8 cellular contexts compared by ENCODE assay signal in genomic region chr5:14581333-14581890, GRCh38. TPM values are rescaled to one million over a fixed set of nuclear protein-coding genes. Genes with fewer than 3 reads are reported as not detected.
A peak's percentile ranks its signal among the peaks of the same experiment; 100 is the strongest.
DNase-seq lines count a peak whose midpoint lies in the region; ATAC-seq and TF ChIP-seq lines count a peak whose summit lies in the region.

Gene OTULINL (plus strand): TSS chr5:14581792. CDS start chr5:14581895, 103 bp downstream.

- no peak within 1 kb of the TSS for H3K14ac ChIP-seq in IMR-90 (replicated peaks; ENCODE audit: low read depth, low read length)

- no peak within 1 kb of the TSS for H3K27ac ChIP-seq in IMR-90 (ENCODE audit: insufficient read depth, low read length)
- peak within 1 kb of the TSS; percentile 83 to 96 (median 88) for H3K27ac ChIP-seq in Peyer's patch

- H3K4me3 Mint-ChIP-seq in naive thymus-derived CD8-positive, alpha-beta T cell, result peak within 1 kb of the TSS; percentile 86 to 95 (median 89)

- peak within 1 kb of the TSS; percentile 69 for H2AK9ac ChIP-seq in IMR-90 (replicated peaks; ENCODE audit: low read depth, low read length, poor library complexity)

- H3K18ac ChIP-seq in IMR-90 (ENCODE audit: low read depth, low read length), result no peak within 1 kb of the TSS

- H3K27me3 ChIP-seq in IMR-90 (ENCODE audit: control insufficient read depth, insufficient read depth, low read length) (peaks cover 64% of the 10 kb centered on the region), Peyer's patch (no peaks in the 10 kb centered on the region)

- intact Hi-C loops in IMR-90 (cut with micrococcal nuclease), result no loop called here

- TF ChIP-seq RAD21 in IMR-90 (IDR thresholded peaks at IDR 0.05; ENCODE audit: low read length), result no peak

- no peak within 1 kb of the TSS for H3K23ac ChIP-seq in IMR-90 (ENCODE audit: low read depth, low read length)

- peak within 1 kb of the TSS; percentile 83 to 97 (median 94) for H3K27ac Mint-ChIP-seq in naive thymus-derived CD8-positive, alpha-beta T cell

- no peaks in the 10 kb centered on the region for H3K79me1 ChIP-seq in IMR-90 (ENCODE audit: low read depth in 1 of 2, low read length in 2 of 2)

- no peak within 1 kb of the TSS for H3K4ac ChIP-seq in IMR-90 (ENCODE audit: low read depth, low read length)

- H3K4me1 ChIP-seq in IMR-90 (ENCODE audit: control insufficient read depth, insufficient read depth, low read length) (no peaks in the 10 kb centered on the region), Peyer's patch (peaks cover 0 to 37% (median 7%) of the 10 kb centered on the region in 4 donors)

- DNase-seq in DMS114 treated with DMSO at 0.1 percent for 48 hours (lab: John Stamatoyannopoulos, UW; ENCODE audit: unreplicated experiment) (peak; percentile 31), IMR-90 (peak; percentile 47), Peyer's patch (peak; percentile 84 to 95 (median 94)), fibroblast of gingiva (ENCODE audit: low read depth) (peak; percentile 65)
- peak; percentile 91 to 92 for DNase-seq in activated T-cell treated with anti-CD3 and anti-CD28 coated beads, Interleukin-2, amount 50 U/mL, for 48 hours
- peak; percentile 81 to 94 (median 88) for DNase-seq in naive thymus-derived CD8-positive, alpha-beta T cell
- peak; percentile 70 to 90 (median 86) for DNase-seq in stimulated activated naive CD4-positive, alpha-beta T cell (lab: John Stamatoyannopoulos, UW)

- no peaks in the 10 kb centered on the region for H4K20me1 ChIP-seq in IMR-90 (ENCODE audit: insufficient read depth, low read length)

- H3K36me3 Mint-ChIP-seq in naive thymus-derived CD8-positive, alpha-beta T cell, result peaks cover 0 to 5% (median 0%) of the 10 kb centered on the region in 3 donors

- no peak for TF ChIP-seq POLR2A in IMR-90 (IDR thresholded peaks at IDR 0.05; ENCODE audit: low read depth, low read length)
- TF ChIP-seq POLR2A in Peyer's patch (IDR thresholded peaks at IDR 0.05), result peak in 1 of 2 donors; percentile 24

- CTCF ChIA-PET in IMR-90 (lab: Yijun Ruan, JAX), result no interaction called here

- no peaks in the 10 kb centered on the region for H3K9me3 Mint-ChIP-seq in naive thymus-derived CD8-positive, alpha-beta T cell

- H3K36me3 ChIP-seq in IMR-90 (ENCODE audit: control insufficient read depth, insufficient read depth, low read length) (no peaks in the 10 kb centered on the region), Peyer's patch (no peaks in the 10 kb centered on the region)

- no peaks in the 10 kb centered on the region for H3K9me1 ChIP-seq in IMR-90 (ENCODE audit: insufficient read depth, low read length)

- H3K4me1 Mint-ChIP-seq in naive thymus-derived CD8-positive, alpha-beta T cell, result peaks cover 20 to 46% (median 42%) of the 10 kb centered on the region in 4 donors

- no peak within 1 kb of the TSS for H2AK5ac ChIP-seq in IMR-90 (ENCODE audit: low read depth, low read length)

- in situ Hi-C loops in IMR-90 (cut with MboI; ENCODE audit: low sequenced_read_pairs), result no loop called here

- dilution Hi-C loops in IMR-90 (cut with HindIII; ENCODE audit: low sequenced_read_pairs, unreplicated experiment), result no loop called here

- H3K27me3 Mint-ChIP-seq in naive thymus-derived CD8-positive, alpha-beta T cell, result peaks cover 0 to 10% (median 0%) of the 10 kb centered on the region in 5 donors

- ATAC-seq in GM21619 (IDR thresholded peaks at IDR 0.05; ENCODE audit: unreplicated experiment) (peak; percentile 97), IMR-90 (ENCODE audit: low read depth) (peak; percentile 100)
- ATAC-seq in naive thymus-derived CD8-positive, alpha-beta T cell, result peak; percentile 84 to 86

- H3K4me3 ChIP-seq in IMR-90 (ENCODE audit: insufficient read depth, low read depth, low read length) (peak within 1 kb of the TSS; percentile 63), Peyer's patch (peak within 1 kb of the TSS; percentile 72 to 99 (median 88))

- H3K9me3 ChIP-seq in IMR-90 (ENCODE audit: control insufficient read depth, insufficient read depth, low read length), result peaks cover 6% of the 10 kb centered on the region
- H3K9me3 ChIP-seq in Peyer's patch, result no peaks in the 10 kb centered on the region

- no peak within 1 kb of the TSS for H2BK15ac ChIP-seq in IMR-90 (ENCODE audit: low read depth, low read length)

- no TSS peak for BruUV-seq in IMR-90 (replicated peaks; lab: Mats Ljungman, UMichigan)

- no peak within 1 kb of the TSS for H2BK120ac ChIP-seq in IMR-90 (ENCODE audit: low read depth, low read length)

- H2BK5ac ChIP-seq in IMR-90 (ENCODE audit: low read depth, low read length, poor library complexity, severe bottlenecking), result no peak within 1 kb of the TSS

- POLR2A ChIA-PET in IMR-90 (lab: Charles Lee; ENCODE audit: unreplicated experiment), result no interaction called here
- POLR2A ChIA-PET in naive thymus-derived CD8-positive, alpha-beta T cell (lab: Charles Lee), result interaction anchor here (0.6 to 5.7 kb wide), 12 partner anchors 12 to 215 kb away, joined by 3 to 91 read pairs (median 6); partner anchors contain the start of gene OTULIN

- no peak within 1 kb of the TSS for H2BK20ac ChIP-seq in IMR-90 (ENCODE audit: low read depth, low read length)

- no peak within 1 kb of the TSS for H4K8ac ChIP-seq in IMR-90 (ENCODE audit: low read depth in 2 of 2, low read length in 2 of 2)

- TF ChIP-seq CTCF in IMR-90 (conservative IDR thresholded peaks at IDR 0.05; ENCODE audit: low read depth, low read length) (no peak), Peyer's patch (IDR thresholded peaks at IDR 0.05) (no peak)

- peak within 1 kb of the TSS; percentile 87 for H3K4me2 ChIP-seq in IMR-90 (ENCODE audit: low read depth, low read length)

- H4K91ac ChIP-seq in IMR-90 (ENCODE audit: insufficient read depth, low read depth, low read length), result no peak within 1 kb of the TSS

- no peak within 1 kb of the TSS for H3K9ac ChIP-seq in IMR-90 (ENCODE audit: low read depth, low read length)

- 4% methylated on average over 27 of the region's 57 CpGs; no CpG with 5 or more reads in 1 of the 2 experiments for WGBS in IMR-90 (ENCODE audit: extremely low coverage in 2 of 2, insufficient read length in 1 of 2), 2 experiments

- no peak within 1 kb of the TSS for H3K56ac ChIP-seq in IMR-90 (ENCODE audit: extremely low read depth, insufficient read depth, low read length)

- H2AFZ ChIP-seq in IMR-90 (replicated peaks; ENCODE audit: low read length, poor library complexity), result peak within 1 kb of the TSS; percentile 88

- H4K5ac ChIP-seq in IMR-90 (ENCODE audit: low read depth, low read length), result no peak within 1 kb of the TSS

TF ChIP-seq in IMR-90, 13 proteins besides CTCF, POLR2A, EP300 and RAD21:
- TF ChIP-seq MAZ (IDR thresholded peaks at IDR 0.05; ENCODE audit: borderline replicate concordance, low read depth, low read length) (0 out of 2 replicates have a peak, but pooled peaks have one; percentile 23), MAFK (IDR thresholded peaks at IDR 0.05; ENCODE audit: low read depth, low read length) (no peak)

RNA-seq across cellular contexts. Expression of gene OTULINL, which starts in this region (rescaled TPM):
- total RNA-seq in IMR-90 (2012; rRNA removed), result 0.18 and 0.28 TPM in 2 replicates
- polyA plus RNA-seq in IMR-90 (2012; rRNA removed), result 0.06 and 0.09 TPM in 2 replicates
- polyA plus RNA-seq in IMR-90 (2012; cell fraction: cytosol; rRNA removed), result 0.02 and 0.04 TPM in 2 replicates
- 0.01 and 0.10 TPM in 2 replicates for polyA plus RNA-seq in IMR-90 (2012; cell fraction: nucleus; rRNA removed; ENCODE audit: low replicate concordance)
- total RNA-seq in Peyer's patch, result 10 to 100 TPM; 18.9 to 33.0 (median 28.8) TPM
- 10 to 100 TPM; 47.0 to 49.7 TPM for total RNA-seq in naive thymus-derived CD8-positive, alpha-beta T cell
- polyA plus RNA-seq in naive thymus-derived CD8-positive, alpha-beta T cell, result 10 to 100 TPM; 32.9 to 38.3 (median 36.2) TPM

Comparison
In these comparisons a context has a peak if more than half of its experiments do, and no peak if none do; other contexts are left out.
1. RNA of gene OTULINL (total RNA-seq): 47.0 to 49.7 TPM in naive thymus-derived CD8-positive, alpha-beta T cell and 18.9 to 33.0 TPM in Peyer's patch; 0.18 to 0.28 TPM in IMR-90; every median in the first group is over 10 times any median in the second.
2. RNA of gene OTULINL (polyA plus RNA-seq): 32.9 to 38.3 TPM in naive thymus-derived CD8-positive, alpha-beta T cell; 0.01 to 0.10 TPM in IMR-90; every median in the first group is over 10 times any median in the second.
3. Peak in DNase-seq, ATAC-seq, H3K4me3 ChIP-seq and H3K4me2 ChIP-seq in IMR-90; RNA of the gene not detected or under 1 TPM.
4. DNase-seq: peak in every context shown above with its lines; median percentile 94 in Peyer's patch; 92 in activated T-cell treated with anti-CD3 and anti-CD28 coated beads, Interleukin-2, amount 50 U/mL, for 48 hours; 88 in naive thymus-derived CD8-positive, alpha-beta T cell; 86 in stimulated activated naive CD4-positive, alpha-beta T cell; 65 in fibroblast of gingiva; 47 in IMR-90; 31 in DMS114 treated with DMSO at 0.1 percent for 48 hours.
5. Peak in every context shown above with its lines, with median percentiles within 50 percentile points of each other: ATAC-seq.